ENCODE assay signal across 8 cellular contexts in the genomic region with DNA sequence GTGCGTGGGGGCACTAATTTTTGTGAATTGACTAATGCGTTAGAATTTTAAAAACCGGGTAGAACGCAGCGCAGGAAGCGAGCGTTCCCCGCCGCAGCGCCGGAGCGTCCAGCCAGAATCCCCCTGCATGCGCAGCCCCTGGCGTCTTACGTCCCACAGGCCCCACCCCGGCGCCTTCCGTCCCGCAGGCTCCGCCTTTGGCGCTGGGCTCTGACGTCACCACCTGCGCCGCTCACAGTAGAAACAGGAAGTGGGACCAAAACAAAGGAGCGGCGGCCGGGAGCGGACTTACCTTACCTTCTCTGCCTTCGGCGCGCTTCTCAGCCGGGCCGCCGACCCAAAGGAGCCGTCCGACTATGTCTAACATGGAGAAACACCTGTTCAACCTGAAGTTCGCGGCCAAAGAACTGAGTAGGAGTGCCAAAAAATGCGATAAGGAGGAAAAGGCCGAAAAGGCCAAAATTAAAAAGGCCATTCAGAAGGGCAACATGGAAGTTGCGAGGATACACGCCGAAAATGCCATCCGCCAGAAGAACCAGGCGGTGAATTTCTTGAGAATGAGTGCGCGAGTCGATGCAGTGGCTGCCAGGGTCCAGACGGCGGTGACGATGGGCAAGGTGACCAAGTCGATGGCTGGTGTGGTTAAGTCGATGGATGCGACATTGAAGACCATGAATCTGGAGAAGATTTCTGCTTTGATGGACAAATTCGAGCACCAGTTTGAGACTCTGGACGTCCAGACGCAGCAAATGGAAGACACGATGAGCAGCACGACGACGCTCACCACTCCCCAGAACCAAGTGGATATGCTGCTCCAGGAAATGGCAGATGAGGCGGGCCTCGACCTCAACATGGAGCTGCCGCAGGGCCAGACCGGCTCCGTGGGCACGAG. TPM values are rescaled to one million over a fixed set of nuclear protein-coding genes. Genes with fewer than 3 reads are reported as not detected.
DNase-seq lines count a peak whose midpoint lies in the region; ATAC-seq and TF ChIP-seq lines count a peak whose summit lies in the region.

A gene with protein sequence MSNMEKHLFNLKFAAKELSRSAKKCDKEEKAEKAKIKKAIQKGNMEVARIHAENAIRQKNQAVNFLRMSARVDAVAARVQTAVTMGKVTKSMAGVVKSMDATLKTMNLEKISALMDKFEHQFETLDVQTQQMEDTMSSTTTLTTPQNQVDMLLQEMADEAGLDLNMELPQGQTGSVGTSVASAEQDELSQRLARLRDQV (plus strand): TSS at position 258 of the 892 bp plus-strand sequence. CDS start 99 bp downstream, at position 357.

- CTCF ChIA-PET in activated CD4-positive, alpha-beta memory T cell treated with anti-CD3 and anti-CD28 coated beads for 36 hours (lab: Charles Lee), result no interaction called here

- H3K36me3 Mint-ChIP-seq in activated CD4-positive, alpha-beta memory T cell treated with anti-CD3 and anti-CD28 coated beads for 36 hours, result peaks cover 9% of the 10 kb centered on the region

- ATAC-seq in GM19395 (IDR thresholded peaks at IDR 0.05; ENCODE audit: unreplicated experiment) (peak; percentile 92), HG03565 (IDR thresholded peaks at IDR 0.05; ENCODE audit: unreplicated experiment) (peak; percentile 87), right lobe of liver (peak; percentile 96 to 98 (median 96))

- no peaks in the 10 kb centered on the region for H3K27me3 Mint-ChIP-seq in activated CD4-positive, alpha-beta memory T cell treated with anti-CD3 and anti-CD28 coated beads for 36 hours

- peak; percentile 99 for TF ChIP-seq POLR2A in right lobe of liver (IDR thresholded peaks at IDR 0.05)

- peak within 1 kb of the TSS; percentile 100 for H3K4me3 Mint-ChIP-seq in activated CD4-positive, alpha-beta memory T cell treated with anti-CD3 and anti-CD28 coated beads for 36 hours

- no peak for TF ChIP-seq CTCF in C4-2B (conservative IDR thresholded peaks at IDR 0.05)
- peak in 29 of 56 donors; percentile 4 to 62 (median 28) for TF ChIP-seq CTCF in dorsolateral prefrontal cortex (IDR thresholded peaks at IDR 0.05 in 54 of 56, conservative IDR thresholded peaks at IDR 0.05 in 2 of 56; ENCODE audit: low read depth in 1 of 56, partially characterized antibody in 56 of 56)
- no peak for TF ChIP-seq CTCF in right lobe of liver (IDR thresholded peaks at IDR 0.05)

- H3K4me3 ChIP-seq in dorsolateral prefrontal cortex (peak within 1 kb of the TSS; percentile 64 to 100 (median 94)), right lobe of liver (peak within 1 kb of the TSS; percentile 81 to 93 (median 88))

- H3K4me1 ChIP-seq in right lobe of liver, result peaks cover 0 to 25% (median 8%) of the 10 kb centered on the region in 4 donors

- no peaks in the 10 kb centered on the region for H3K36me3 ChIP-seq in right lobe of liver

- intact Hi-C loops in activated CD4-positive, alpha-beta memory T cell treated with anti-CD3 and anti-CD28 coated beads for 36 hours (cut with micrococcal nuclease), result loop anchor here (1.0 to 5.0 kb wide), 6 partner anchors 57 to 1937 kb away; a partner anchor contains a TSS
- intact Hi-C loops in dorsolateral prefrontal cortex (cut with DNase I) (loop anchor here (2.0 to 10.0 kb wide), 4 partner anchors 57 to 1033 kb away; a partner anchor contains a TSS), right lobe of liver (cut with DNase I) (no loop called here)

- peaks cover 33% of the 10 kb centered on the region for H3K4me1 Mint-ChIP-seq in activated CD4-positive, alpha-beta memory T cell treated with anti-CD3 and anti-CD28 coated beads for 36 hours (ENCODE audit: low read depth)

- 0% methylated on average over 50 of the region's 67 CpGs for WGBS in right lobe of liver (ENCODE audit: insufficient coverage, low coverage, low lambda C conversion rate, missing lambda C conversion rate)

- H3K27ac Mint-ChIP-seq in activated CD4-positive, alpha-beta memory T cell treated with anti-CD3 and anti-CD28 coated beads for 36 hours, result peak within 1 kb of the TSS; percentile 95

- no peaks in the 10 kb centered on the region for H3K9me3 Mint-ChIP-seq in activated CD4-positive, alpha-beta memory T cell treated with anti-CD3 and anti-CD28 coated beads for 36 hours

- H3K27ac ChIP-seq in C4-2B (peak within 1 kb of the TSS; percentile 74), dorsolateral prefrontal cortex (peak within 1 kb of the TSS; percentile 66 to 98 (median 92)), right lobe of liver (peak within 1 kb of the TSS; percentile 84 to 94 (median 91))

- POLR2A ChIA-PET in activated CD4-positive, alpha-beta memory T cell treated with anti-CD3 and anti-CD28 coated beads for 36 hours (lab: Charles Lee), result interaction anchor here (1.0 to 1.3 kb wide), 2 partner anchors 15 to 129 kb away, joined by 4 to 5 read pairs; no protein-coding TSS in a partner anchor

- DNase-seq in NCI-H82 (lab: John Stamatoyannopoulos, UW) (peak; percentile 98), dorsolateral prefrontal cortex (peak; percentile 98 to 99 (median 98)), right lobe of liver (peak; percentile 98 to 99 (median 98))
- peak; percentile 98 for DNase-seq in activated CD4-positive, alpha-beta memory T cell treated with anti-CD3 and anti-CD28 coated beads for 36 hours
- DNase-seq in stimulated activated CD4-positive, alpha-beta T cell treated with anti-CD3 and anti-CD28 coated beads, Interleukin-4, amount 100 ng/mL, for 4 hours, result peak; percentile 95 to 97

- H3K27me3 ChIP-seq in dorsolateral prefrontal cortex (no peaks in the 10 kb centered on the region), right lobe of liver (no peaks in the 10 kb centered on the region)

- H3K9me3 ChIP-seq in right lobe of liver, result no peaks in the 10 kb centered on the region

RNA-seq across cellular contexts. Expression of the gene that starts here (rescaled TPM):
- total RNA-seq in activated CD4-positive, alpha-beta memory T cell treated with anti-CD3 and anti-CD28 coated beads for 36 hours, result 10 to 100 TPM; 21.2 to 22.0 TPM
- total RNA-seq in dorsolateral prefrontal cortex (10 to 100 TPM; 26.5 to 54.3 (median 43.5) TPM), right lobe of liver (10 to 100 TPM; 13.5 to 22.4 (median 18.2) TPM)

Comparison
In these comparisons a context has a peak if more than half of its experiments do, and no peak if none do; other contexts are left out.
1. Peak in every context shown above with its lines: DNase-seq, ATAC-seq, H3K4me3 ChIP-seq and H3K27ac ChIP-seq.
2. CTCF ChIP-seq: peak in dorsolateral prefrontal cortex (29 of 56); none in C4-2B (single experiment) and right lobe of liver (0 of 4).
3. intact Hi-C loops: an anchor here in activated CD4-positive, alpha-beta memory T cell treated with anti-CD3 and anti-CD28 coated beads for 36 hours (1.0 to 5.0 kb wide) and dorsolateral prefrontal cortex (2.0 to 10.0 kb wide); none called in right lobe of liver.